ENCODE assay signal across 8 cellular contexts in genomic region chr5:151447174-151448037, GRCh38. TPM values are rescaled to one million over a fixed set of nuclear protein-coding genes. Genes with fewer than 3 reads are reported as not detected.
DNase-seq lines count a peak whose midpoint lies in the region; ATAC-seq and TF ChIP-seq lines count a peak whose summit lies in the region.

Gene SLC36A1, plus strand, starts transcription at chr5:151447603. Its CDS starts 11,190 bp downstream, at chr5:151458793.

- no peaks in the 10 kb centered on the region for H3K9me3 Mint-ChIP-seq in T-cell

- H3K9me3 ChIP-seq in psoas muscle = no peaks in the 10 kb centered on the region

- in situ Hi-C loops in GM13976 (cut with MboI; ENCODE audit: low sequenced_read_pairs, unreplicated experiment) = loop anchor here (10.0 kb wide), 1 partner anchor 47 kb away; no protein-coding TSS in a partner anchor

- H3K36me3 Mint-ChIP-seq in T-cell = no peaks in the 10 kb centered on the region

- TF ChIP-seq CTCF in GM13976 (IDR thresholded peaks at IDR 0.05; ENCODE audit: borderline replicate concordance, control extremely low read depth, extremely low read depth, insufficient read depth, missing control alignments) (peak; percentile 91), psoas muscle (IDR thresholded peaks at IDR 0.05) (peak; percentile 98)

- peak within 1 kb of the TSS; percentile 85 to 96 (median 93) for H3K4me3 Mint-ChIP-seq in T-cell

- H3K4me1 Mint-ChIP-seq in T-cell = peaks cover 17 to 19% (median 19%) of the 10 kb centered on the region in 3 donors

- peak within 1 kb of the TSS; percentile 85 to 87 for H3K27ac Mint-ChIP-seq in T-cell

- peak within 1 kb of the TSS; percentile 79 for H3K4me3 ChIP-seq in psoas muscle
- H3K4me3 ChIP-seq in urinary bladder (ENCODE audit: low read depth, low read length) = peak within 1 kb of the TSS; percentile 68

- H3K36me3 ChIP-seq in psoas muscle (ENCODE audit: insufficient read depth in 1 of 2, low read depth in 1 of 2) (no peaks in the 10 kb centered on the region), urinary bladder (ENCODE audit: insufficient read depth) (no peaks in the 10 kb centered on the region)

- WGBS in psoas muscle, 3 donors = 0 to 1% (median 0%) methylated on average over 42 to 46 of the region's 46 CpGs
- WGBS in urinary bladder = under 1% methylated on average over 46 of the region's 46 CpGs

- H3K4me1 ChIP-seq in psoas muscle = peaks cover 26% of the 10 kb centered on the region
- no peaks in the 10 kb centered on the region for H3K4me1 ChIP-seq in urinary bladder (ENCODE audit: insufficient read depth)

- ATAC-seq in HG02852 (IDR thresholded peaks at IDR 0.05; ENCODE audit: unreplicated experiment) (peak; percentile 64), T-cell (replicated peaks in 1 of 4) (peak; percentile 93 to 96 (median 95)), left ventricle myocardium superior (peak; percentile 98), psoas muscle (peak; percentile 93 to 98 (median 96))

- POLR2A ChIA-PET in T-cell (lab: Charles Lee) = no interaction called here

- no peaks in the 10 kb centered on the region for H3K27me3 ChIP-seq in psoas muscle (ENCODE audit: insufficient read depth in 3 of 3, low read length in 2 of 3)

- CTCF ChIA-PET in T-cell (lab: Charles Lee) = interaction anchor here (0.5 to 1.9 kb wide), 25 partner anchors 9 to 601 kb away, joined by 3 to 15 read pairs (median 4); partner anchors contain the start of genes GM2A (in 1 of the 2) and IRGM (in 1 of the 2)

- H3K27ac ChIP-seq in psoas muscle (peak within 1 kb of the TSS; percentile 82), urinary bladder (ENCODE audit: low read depth) (no peak within 1 kb of the TSS)

- intact Hi-C loops in left ventricle myocardium superior (cut with micrococcal nuclease) (loop anchor here (5.0 to 10.0 kb wide), 2 partner anchors 205 to 297 kb away; no protein-coding TSS in a partner anchor), psoas muscle (cut with DNase I) (loop anchor here (1.0 to 10.0 kb wide), 5 partner anchors 55 to 295 kb away; no protein-coding TSS in a partner anchor)

- peaks cover 10 to 21% of the 10 kb centered on the region in 2 donors for H3K27me3 Mint-ChIP-seq in T-cell

- DNase-seq in GM13976 (ENCODE audit: low spot score) (peak; percentile 93), NCI-H1436 treated with DMSO at 0.1 percent for 48 hours (lab: John Stamatoyannopoulos, UW) (peak; percentile 65), T-cell (peak; percentile 69 to 90 (median 86)), amygdala (lab: John Stamatoyannopoulos, UW) (peak; percentile 53 to 96 (median 89)), left ventricle myocardium superior (peak; percentile 96), psoas muscle (peak; percentile 94 to 97)

RNA-seq across cellular contexts. Expression of gene SLC36A1, which starts in this region (rescaled TPM):
- total RNA-seq in T-cell (1 to 10 TPM; 5.1 to 8.5 (median 6.3) TPM), left ventricle myocardium superior (4.1 TPM), psoas muscle (10 to 100 TPM; 12.0 to 19.7 (median 15.1) TPM), urinary bladder (9.8 TPM)
- polyA plus RNA-seq in psoas muscle (1 to 10 TPM; 1.7 to 7.1 (median 5.9) TPM), urinary bladder (5.5 TPM)
